ENCODE assay signal across 19 cellular contexts in genomic region chr4:88411491-88412101, GRCh38.
A peak's percentile ranks its signal among the peaks of the same experiment; 100 is the strongest.
DNase-seq lines count a peak whose midpoint lies in the region; ATAC-seq and FAIRE-seq lines count a peak whose summit lies in the region.
"Had no signal": no experiment of that assay in that cellular context is flagged by ENCODE, and none has a peak within 500 bp of the region (broad histone marks: within the 10 kb centered on the region; RNA-seq: fewer than 3 reads in every experiment).

No MANE protein-coding gene starts in this region.

- no peaks in the 10 kb centered on the region for H3K27me3 Mint-ChIP-seq in activated naive CD8-positive, alpha-beta T cell treated with anti-CD3 and anti-CD28 coated beads, Interleukin-2, amount 50 U/mL, for 24 hours

- peaks cover 6% of the 10 kb centered on the region for H3K4me1 Mint-ChIP-seq in activated naive CD8-positive, alpha-beta T cell treated with anti-CD3 and anti-CD28 coated beads, Interleukin-2, amount 50 U/mL, for 24 hours

- no peaks in the 10 kb centered on the region for H3K9me3 Mint-ChIP-seq in activated naive CD8-positive, alpha-beta T cell treated with anti-CD3 and anti-CD28 coated beads, Interleukin-2, amount 50 U/mL, for 24 hours

- no peak overlapping the region for H3K27ac Mint-ChIP-seq in activated naive CD8-positive, alpha-beta T cell treated with anti-CD3 and anti-CD28 coated beads, Interleukin-2, amount 50 U/mL, for 24 hours

- peak; percentile 66 for FAIRE-seq in GM18507 (lab: Jason Lieb, UNC)

- H3K4me3 Mint-ChIP-seq in activated naive CD8-positive, alpha-beta T cell treated with anti-CD3 and anti-CD28 coated beads, Interleukin-2, amount 50 U/mL, for 24 hours, result no peak overlapping the region

- DNase-seq in SIG-M5 treated with dmso at 0.1 percent for 504 hours (lab: John Stamatoyannopoulos, UW; ENCODE audit: unreplicated experiment) (peak; percentile 28), SIG-M5 (lab: John Stamatoyannopoulos, UW) (no peak), GM18507 (ENCODE audit: extremely low spot score, insufficient read length, low read depth) (no peak), SKM-1 (lab: John Stamatoyannopoulos, UW; ENCODE audit: unreplicated experiment) (no peak), posterior cingulate gyrus (no peak), DMS153 (lab: John Stamatoyannopoulos, UW) (no peak)
- peak; percentile 5 for DNase-seq in activated naive CD8-positive, alpha-beta T cell treated with anti-CD3 and anti-CD28 coated beads, Interleukin-2, amount 50 U/mL, for 24 hours
- DNase-seq: activated CD8-positive, alpha-beta memory T cell treated with anti-CD3 and anti-CD28 coated beads for 24 hours; cortex of kidney; gastrocnemius medialis; left colon; NCI-H1048; NCI-H2107; NCI-H69; sigmoid colon; SK-N-SH; stimulated activated CD4-positive, alpha-beta T cell treated with anti-CD3 and anti-CD28 coated beads, Interleukin-4, amount 100 ng/mL, for 1 hour; trophoblast cell had no signal

- H3K36me3 Mint-ChIP-seq in activated naive CD8-positive, alpha-beta T cell treated with anti-CD3 and anti-CD28 coated beads, Interleukin-2, amount 50 U/mL, for 24 hours (ENCODE audit: low read depth), result peaks cover 22% of the 10 kb centered on the region

- ATAC-seq in HG02884 (IDR thresholded peaks at IDR 0.05; ENCODE audit: unreplicated experiment), result peak; percentile 63
- ATAC-seq in activated naive CD8-positive, alpha-beta T cell treated with anti-CD3 and anti-CD28 coated beads, Interleukin-2, amount 50 U/mL, for 24 hours, result peak; percentile 95
- ATAC-seq: gastrocnemius medialis, left colon had no signal

- intact Hi-C loops in posterior cingulate gyrus (cut with DNase I), result no loop called here

Comparison
In these comparisons a context has a peak if more than half of its experiments do, and no peak if none do; other contexts are left out.
1. DNase-seq: peak in SIG-M5 treated with dmso at 0.1 percent for 504 hours (single experiment) and activated naive CD8-positive, alpha-beta T cell treated with anti-CD3 and anti-CD28 coated beads, Interleukin-2, amount 50 U/mL, for 24 hours (single experiment); none in SIG-M5 (single experiment), GM18507 (single experiment), SKM-1 (single experiment), posterior cingulate gyrus (0 of 10) and DMS153 (single experiment).